ENCODE assay signal across 9 cellular contexts in the genomic region with DNA sequence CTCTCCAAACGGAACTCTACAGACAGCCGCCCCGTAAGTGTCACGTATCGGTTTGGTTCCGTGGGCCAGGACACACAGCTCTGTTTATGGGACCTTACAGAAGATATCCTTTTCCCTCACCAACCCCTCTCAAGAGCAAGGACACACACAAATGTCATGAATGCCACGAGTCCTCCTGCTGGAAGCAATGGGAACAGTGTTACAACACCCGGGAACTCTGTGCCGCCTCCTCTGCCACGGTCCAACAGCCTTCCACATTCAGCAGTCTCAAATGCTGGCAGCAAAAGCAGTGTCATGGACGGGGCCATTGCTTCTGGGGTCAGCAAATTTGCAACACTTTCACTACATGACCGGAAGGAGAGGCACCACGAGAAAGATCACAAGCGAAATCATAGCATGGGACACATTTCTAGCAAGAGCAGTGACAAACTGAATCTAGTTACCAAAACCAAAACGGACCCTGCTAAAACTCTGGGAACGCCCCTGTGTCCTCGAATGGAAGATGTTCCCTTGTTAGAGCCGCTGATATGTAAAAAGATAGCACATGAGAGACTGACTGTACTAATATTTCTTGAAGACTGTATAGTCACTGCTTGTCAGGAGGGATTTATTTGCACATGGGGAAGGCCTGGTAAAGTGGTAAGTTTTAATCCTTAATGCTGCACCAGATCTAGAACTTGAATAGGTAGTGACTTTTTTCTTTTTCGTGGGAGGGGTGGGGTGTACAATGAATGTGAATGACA.
DNase-seq lines count a peak whose midpoint lies in the region; ATAC-seq and TF ChIP-seq lines count a peak whose summit lies in the region.
"Had no signal": no experiment of that assay in that cellular context is flagged by ENCODE, and none has a peak within 500 bp of the region (broad histone marks: within the 10 kb centered on the region; RNA-seq: fewer than 3 reads in every experiment).

No MANE protein-coding gene starts in this region.

- TF ChIP-seq POLR2A in heart left ventricle (IDR thresholded peaks at IDR 0.05): no peak

- 60 to 77% (median 72%) methylated on average over 16 to 19 of the region's 19 CpGs for WGBS in heart left ventricle, 4 donors

- H3K4me1 ChIP-seq in heart left ventricle: peaks cover 0 to 19% (median 0%) of the 10 kb centered on the region in 12 donors

- H3K36me3 ChIP-seq in WERI-Rb-1 (peaks cover 21% of the 10 kb centered on the region), heart left ventricle (peaks cover 0 to 85% (median 54%) of the 10 kb centered on the region in 9 donors)

- TF ChIP-seq CTCF in WERI-Rb-1 (IDR thresholded peaks at IDR 0.05; ENCODE audit: low read depth, low read length) (peak; percentile 41; the same call in 1 of the 2 replicates), heart left ventricle (IDR thresholded peaks at IDR 0.05) (peak in 9 of 12 donors; percentile 7 to 39 (median 26))

- H3K4me3 ChIP-seq in WERI-Rb-1 (ENCODE audit: low read depth, low read length): no peak overlapping the region
- no peak overlapping the region for H3K4me3 ChIP-seq in heart left ventricle

- H3K27ac ChIP-seq in WERI-Rb-1 (no peak overlapping the region), heart left ventricle (peak overlapping the region in 5 of 12 donors; percentile 10 to 37 (median 13))

- H3K27me3 ChIP-seq in WERI-Rb-1 (ENCODE audit: insufficient read depth, low read depth, severe bottlenecking): no peaks in the 10 kb centered on the region
- no peaks in the 10 kb centered on the region for H3K27me3 ChIP-seq in heart left ventricle

- peak; percentile 51 for DNase-seq in ELR (ENCODE audit: low read depth)
- no peak for DNase-seq in WERI-Rb-1
- DNase-seq in heart left ventricle: peak in 1 of 5 donors; percentile 62
- peak; percentile 81 for DNase-seq in posterior vena cava (ENCODE audit: low spot score)
- DNase-seq in activated CD8-positive, alpha-beta memory T cell treated with anti-CD3 and anti-CD28 coated beads, Interleukin-2, amount 50 U/mL, for 48 hours: no peak
- DNase-seq in NCI-H146 (lab: John Stamatoyannopoulos, UW): no peak

- ATAC-seq in heart left ventricle (peak; percentile 70 to 81 (median 74)), HG03442 (IDR thresholded peaks at IDR 0.05; ENCODE audit: unreplicated experiment) (no peak), HG02973 (IDR thresholded peaks at IDR 0.05; ENCODE audit: unreplicated experiment) (no peak)
- ATAC-seq: activated naive CD4-positive, alpha-beta T cell treated with anti-CD3 and anti-CD28 coated beads, Interleukin-2, amount 50 U/mL, for 72 hours had no signal

- H3K9me3 ChIP-seq in WERI-Rb-1 (ENCODE audit: severe bottlenecking): no peaks in the 10 kb centered on the region
- H3K9me3 ChIP-seq in heart left ventricle: no peaks in the 10 kb centered on the region

- intact Hi-C loops in heart left ventricle (cut with DNase I) (no loop called here), posterior vena cava (cut with DNase I) (no loop called here)

Comparison
In these comparisons a context has a peak if more than half of its experiments do, and no peak if none do; other contexts are left out.
1. DNase-seq: peak in ELR (single experiment) and posterior vena cava (single experiment); none in WERI-Rb-1 (single experiment), activated CD8-positive, alpha-beta memory T cell treated with anti-CD3 and anti-CD28 coated beads, Interleukin-2, amount 50 U/mL, for 48 hours (single experiment) and NCI-H146 (single experiment).
2. ATAC-seq: peak in heart left ventricle (4 of 4); none in HG03442 (single experiment) and HG02973 (single experiment).